In genomic region chr19:46602392-46603194, GRCh38 we compare ENCODE assay signal across 8 cellular contexts. TPM values are rescaled to one million over a fixed set of nuclear protein-coding genes. Genes with fewer than 3 reads are reported as not detected.
DNase-seq lines count a peak whose midpoint lies in the region; ATAC-seq, FAIRE-seq and TF ChIP-seq lines count a peak whose summit lies in the region.

No MANE protein-coding gene starts in this region.

- H3K27ac ChIP-seq in Karpas-422 (ENCODE audit: low read length) (peak overlapping the region; percentile 85; the same call in 1 of the 2 replicates), astrocyte (ENCODE audit: low read depth, low read length) (no peak overlapping the region), left lung (peak overlapping the region; percentile 14 to 96)

- H3K9ac ChIP-seq in Karpas-422 (ENCODE audit: low read length) (peak overlapping the region; percentile 100), astrocyte (ENCODE audit: low read length) (peak overlapping the region; percentile 100)

- H3K36me3 ChIP-seq in Karpas-422 (ENCODE audit: insufficient read depth, low read length) (peaks cover 10% of the 10 kb centered on the region), astrocyte (ENCODE audit: insufficient read depth, low read length) (peaks cover 17% of the 10 kb centered on the region), left lung (peaks cover 0 to 27% of the 10 kb centered on the region in 2 donors)

- H3K79me2 ChIP-seq in Karpas-422 (ENCODE audit: low read length) = peaks cover 40% of the 10 kb centered on the region
- peaks cover 54% of the 10 kb centered on the region for H3K79me2 ChIP-seq in astrocyte (ENCODE audit: insufficient read depth, low read length)

- H3K27ac Mint-ChIP-seq in astrocyte (ENCODE audit: unreplicated experiment) = peak overlapping the region; percentile 86

- no peak for FAIRE-seq in astrocyte (lab: Jason Lieb, UNC)
- FAIRE-seq in urothelium cell line (lab: Jason Lieb, UNC) = no peak

- ATAC-seq in left lung (no peak), HG02870 (IDR thresholded peaks at IDR 0.05; ENCODE audit: unreplicated experiment) (no peak)

- H3K9me2 ChIP-seq in Karpas-422 (replicated peaks; ENCODE audit: insufficient read depth, low read length) = no peaks in the 10 kb centered on the region

- H3K27me3 ChIP-seq in Karpas-422 (ENCODE audit: low read length) (peaks cover 5% of the 10 kb centered on the region; the same call in 1 of the 2 replicates), astrocyte (ENCODE audit: insufficient read depth, low read length) (no peaks in the 10 kb centered on the region), left lung (no peaks in the 10 kb centered on the region)

- H3K4me1 ChIP-seq in Karpas-422 (ENCODE audit: low read length) (peaks cover 22% of the 10 kb centered on the region), astrocyte (ENCODE audit: insufficient read depth, low read length) (peaks cover 19% of the 10 kb centered on the region), left lung (peaks cover 14 to 36% of the 10 kb centered on the region in 2 donors)

- no peak for TF ChIP-seq CTCF in AG09309 (IDR thresholded peaks at IDR 0.05; ENCODE audit: control insufficient read depth, insufficient read depth, low read depth, low read length, missing control alignments)
- no peak for TF ChIP-seq CTCF in astrocyte (IDR thresholded peaks at IDR 0.05; ENCODE audit: insufficient read depth, low read depth, low read length)
- TF ChIP-seq CTCF in left lung (IDR thresholded peaks at IDR 0.05) = no peak

- H3K4me3 Mint-ChIP-seq in astrocyte (ENCODE audit: unreplicated experiment) = peak overlapping the region; percentile 98

- H4K20me1 ChIP-seq in Karpas-422 (ENCODE audit: insufficient read depth, low read depth, low read length) (peaks cover 30% of the 10 kb centered on the region; the same call in 1 of the 2 replicates), astrocyte (ENCODE audit: insufficient read depth, low read length) (peaks cover 57% of the 10 kb centered on the region)

- H3K9me3 ChIP-seq in Karpas-422 (ENCODE audit: low read length) (peaks cover 15% of the 10 kb centered on the region), astrocyte (ENCODE audit: insufficient read depth, low read depth, low read length) (no peaks in the 10 kb centered on the region), left lung (peaks cover 0 to 10% of the 10 kb centered on the region in 2 donors)

- H3K4me2 ChIP-seq in Karpas-422 (ENCODE audit: low read depth, low read length, poor library complexity, severe bottlenecking) (peak overlapping the region; percentile 86), astrocyte (ENCODE audit: low read length) (peak overlapping the region; percentile 99)

- H3K4me3 ChIP-seq in AG09309 (ENCODE audit: control insufficient read depth, low read depth, low read length) = peak overlapping the region; percentile 91
- H3K4me3 ChIP-seq in Karpas-422 (ENCODE audit: low read length) = peak overlapping the region; percentile 98
- peak overlapping the region; percentile 89 for H3K4me3 ChIP-seq in astrocyte (ENCODE audit: insufficient read depth, low read depth, low read length)
- H3K4me3 ChIP-seq in left lung = peak overlapping the region; percentile 97 to 99

- H3K9me3 Mint-ChIP-seq in astrocyte (ENCODE audit: unreplicated experiment) = no peaks in the 10 kb centered on the region

- peaks cover 23% of the 10 kb centered on the region for H3K4me1 Mint-ChIP-seq in astrocyte (ENCODE audit: low read depth, unreplicated experiment)

- H3K36me3 Mint-ChIP-seq in astrocyte (ENCODE audit: low read depth, unreplicated experiment) = peaks cover 15% of the 10 kb centered on the region

- no peak overlapping the region for H2AFZ ChIP-seq in Karpas-422 (ENCODE audit: low read length)
- no peak overlapping the region for H2AFZ ChIP-seq in astrocyte (ENCODE audit: low read depth, low read length)

- no peaks in the 10 kb centered on the region for H3K27me3 Mint-ChIP-seq in astrocyte (ENCODE audit: low read depth, unreplicated experiment)

- intact Hi-C loops in left lung (cut with DNase I) = no loop called here

- DNase-seq in AG09309 (ENCODE audit: low read depth) = no peak
- DNase-seq in Karpas-422 = peak; percentile 50
- DNase-seq in astrocyte (ENCODE audit: low read depth) = no peak
- DNase-seq in left lung = no peak
- peak; percentile 58 to 78 for DNase-seq in stimulated activated CD4-positive, alpha-beta T cell treated with anti-CD3 and anti-CD28 coated beads, Interleukin-4, amount 100 ng/mL, for 4 hours
- DNase-seq in inferior parietal cortex (ENCODE audit: extremely low spot score) = no peak
- no peak for DNase-seq in urothelium cell line (ENCODE audit: low spot score)

RNA-seq across cellular contexts. Expression of gene CALM3, which starts 1.5 kb away (rescaled TPM):
- total RNA-seq in Karpas-422 (2014; rRNA removed; shearing (Covaris generic); ENCODE audit: low replicate concordance) = 103 and 122 TPM in 2 replicates
- 334 and 343 TPM in 2 replicates for total RNA-seq in astrocyte
- total RNA-seq in left lung = 100 to 1,000 TPM; 178 to 225 TPM

RNA-seq across cellular contexts. Expression of gene PTGIR, which starts 22.3 kb away (rescaled TPM):
- not detected in 2 replicates for total RNA-seq in Karpas-422 (2014; rRNA removed; shearing (Covaris generic); ENCODE audit: low replicate concordance)
- total RNA-seq in astrocyte (0.50 and 0.52 TPM in 2 replicates), left lung (10 to 100 TPM in 1 of 2 donors, 1 to 10 TPM in 1; 9.8 to 12.1 TPM)

RNA-seq across cellular contexts. Expression of gene GNG8, which starts 33.4 kb away (rescaled TPM):
- total RNA-seq in Karpas-422 (2014; rRNA removed; shearing (Covaris generic); ENCODE audit: low replicate concordance) = not detected in 2 replicates
- not detected in 2 replicates for total RNA-seq in astrocyte
- total RNA-seq in left lung = not detected

RNA-seq across cellular contexts. Expression of gene DACT3, which starts 58.4 kb away (rescaled TPM):
- total RNA-seq in Karpas-422 (2014; rRNA removed; shearing (Covaris generic); ENCODE audit: low replicate concordance) = 0.14 and 0.19 TPM in 2 replicates
- total RNA-seq in astrocyte = 19.8 and 27.7 TPM in 2 replicates
- 10 to 100 TPM in 1 of 2 donors, 1 to 10 TPM in 1; 6.6 to 15.0 TPM for total RNA-seq in left lung

Comparison
In these comparisons a context has a peak if more than half of its experiments do, and no peak if none do; other contexts are left out.
1. DNase-seq: peak in Karpas-422 (single experiment) and stimulated activated CD4-positive, alpha-beta T cell treated with anti-CD3 and anti-CD28 coated beads, Interleukin-4, amount 100 ng/mL, for 4 hours (2 of 2); none in AG09309 (single experiment), astrocyte (single experiment), left lung (0 of 2), inferior parietal cortex (single experiment) and urothelium cell line (single experiment).
2. Peak in every context shown above with its lines, with median percentiles within 50 percentile points of each other: H3K4me3 ChIP-seq.